ENCODE assay signal across 17 cellular contexts in the genomic region with DNA sequence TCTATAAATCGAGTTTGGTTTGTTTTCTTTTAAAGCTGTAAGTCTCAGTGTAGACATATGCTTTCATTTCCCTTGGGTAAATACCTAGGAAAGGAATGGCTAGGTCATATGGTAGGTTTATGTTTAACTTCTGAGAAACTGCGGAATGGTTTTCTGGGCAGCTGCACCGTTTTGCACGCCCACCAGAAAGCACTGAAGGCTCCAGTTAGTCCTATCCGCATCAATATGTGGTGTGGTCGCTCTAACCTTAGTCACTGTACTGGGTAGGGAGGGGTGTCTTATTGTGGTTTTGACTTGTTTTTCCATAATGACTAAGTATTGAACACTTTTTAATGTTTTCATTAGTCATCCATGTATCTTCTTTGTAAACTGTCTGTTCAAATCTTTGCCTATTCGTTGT.
A peak's percentile ranks its signal among the peaks of the same experiment; 100 is the strongest.
DNase-seq lines count a peak whose midpoint lies in the region; ATAC-seq lines count a peak whose summit lies in the region.
"Had no signal": no experiment of that assay in that cellular context is flagged by ENCODE, and none has a peak within 500 bp of the region (broad histone marks: within the 10 kb centered on the region; RNA-seq: fewer than 3 reads in every experiment).

No MANE protein-coding gene starts in this region.

- no peak overlapping the region for H3K18ac ChIP-seq in mesenchymal stem cell (ENCODE audit: low read depth in 1 of 2, low read length in 2 of 2)

- H3K36me3 ChIP-seq in mesenchymal stem cell (ENCODE audit: control insufficient read depth in 1 of 2, insufficient read depth in 2 of 2, low read depth in 1 of 2, low read length in 2 of 2) = no peaks in the 10 kb centered on the region
- H3K36me3 ChIP-seq: right lobe of liver, thyroid gland had no signal

- H3K4me3 Mint-ChIP-seq in T-helper 17 cell = no peak overlapping the region
- H3K4me3 Mint-ChIP-seq: activated naive CD8-positive, alpha-beta T cell treated with anti-CD3 and anti-CD28 coated beads, Interleukin-2, amount 10 ng/mL, durations not matched to agents 7 days and 5 days; memory B cell had no signal

- no peak overlapping the region for H2BK15ac ChIP-seq in mesenchymal stem cell (ENCODE audit: low read depth, poor library complexity, severe bottlenecking)

- no peak overlapping the region for H3K4me2 ChIP-seq in mesenchymal stem cell (ENCODE audit: low read length, poor library complexity, severe bottlenecking)

- H2BK12ac ChIP-seq in mesenchymal stem cell (ENCODE audit: low read length in 2 of 2) = no peak overlapping the region

- H3K9ac ChIP-seq in mesenchymal stem cell (ENCODE audit: low read length) = peak overlapping the region; percentile 7

- H3K27ac Mint-ChIP-seq in T-helper 17 cell = no peak overlapping the region
- H3K27ac Mint-ChIP-seq: activated naive CD8-positive, alpha-beta T cell treated with anti-CD3 and anti-CD28 coated beads, Interleukin-2, amount 10 ng/mL, durations not matched to agents 7 days and 5 days; memory B cell had no signal

- no peak overlapping the region for H3K4me3 ChIP-seq in mesenchymal stem cell (ENCODE audit: insufficient read depth in 1 of 2, low read depth in 1 of 2, low read length in 2 of 2)
- H3K4me3 ChIP-seq: K562, right lobe of liver, thyroid gland had no signal

- no peak overlapping the region for H2BK5ac ChIP-seq in mesenchymal stem cell (ENCODE audit: low read depth, low read length, poor library complexity, severe bottlenecking)

- peak; percentile 94 for ATAC-seq in stimulated activated naive CD8-positive, alpha-beta T cell treated with anti-CD3 and anti-CD28 coated beads, Interleukin-15, Interleukin-2, amounts not matched to agents 100 U/mL and 50 U/mL, for 24 hours
- ATAC-seq in HG03196 (IDR thresholded peaks at IDR 0.05; ENCODE audit: unreplicated experiment) (no peak), T-helper 17 cell (no peak)
- ATAC-seq: esophagus mucosa, K562, right lobe of liver had no signal

- H3K4me1 Mint-ChIP-seq in T-helper 17 cell = no peaks in the 10 kb centered on the region
- H3K4me1 Mint-ChIP-seq: memory B cell had no signal

- no peak overlapping the region for H3K23ac ChIP-seq in mesenchymal stem cell (ENCODE audit: low read length in 2 of 2)

- no peak overlapping the region for H2BK120ac ChIP-seq in mesenchymal stem cell (ENCODE audit: low read depth, low read length)

- H2AFZ ChIP-seq in mesenchymal stem cell (ENCODE audit: low read depth, low read length) = no peak overlapping the region

- H3K27me3 Mint-ChIP-seq in T-helper 17 cell = peaks cover 22% of the 10 kb centered on the region

- no peak overlapping the region for H3K4ac ChIP-seq in mesenchymal stem cell (ENCODE audit: low read depth in 1 of 2, low read length in 2 of 2)

- 44% methylated on average over 4 of the region's 7 CpGs for WGBS in mesenchymal stem cell

- H3K9me3 ChIP-seq in mesenchymal stem cell (ENCODE audit: control insufficient read depth, low read length) = no peaks in the 10 kb centered on the region
- no peaks in the 10 kb centered on the region for H3K9me3 ChIP-seq in T-helper 17 cell (ENCODE audit: control insufficient read depth, low read length, poor library complexity, severe bottlenecking)
- H3K9me3 ChIP-seq: right lobe of liver, thyroid gland had no signal

- peak; percentile 11 for DNase-seq in activated naive CD4-positive, alpha-beta T cell treated with anti-CD3 and anti-CD28 coated beads, Interleukin-2, amount 50 U/mL, for 16 hours
- no peak for DNase-seq in activated naive CD4-positive, alpha-beta T cell (lab: John Stamatoyannopoulos, UW)
- DNase-seq in activated T-cell treated with anti-CD3 and anti-CD28 coated beads, Interleukin-2, amount 50 U/mL, for 48 hours = peak; percentile 32 to 51
- DNase-seq in mesenchymal stem cell (peak; percentile 56), anterior cingulate cortex (lab: John Stamatoyannopoulos, UW) (no peak), T-helper 17 cell (no peak)
- peak; percentile 15 for DNase-seq in stimulated activated naive CD8-positive, alpha-beta T cell treated with anti-CD3 and anti-CD28 coated beads, Interleukin-15, Interleukin-2, amounts not matched to agents 100 U/mL and 50 U/mL, for 24 hours
- DNase-seq: activated naive CD8-positive, alpha-beta T cell treated with anti-CD3 and anti-CD28 coated beads, Interleukin-2, amount 10 ng/mL, durations not matched to agents 7 days and 5 days; C1 segment of cervical spinal cord; NCI-H69; right lobe of liver; SW 1271; thyroid gland had no signal

- H2AK5ac ChIP-seq in mesenchymal stem cell (ENCODE audit: low read length, severe bottlenecking) = no peak overlapping the region

- no peak overlapping the region for H4K8ac ChIP-seq in mesenchymal stem cell (ENCODE audit: low read length)

- H3K27me3 ChIP-seq in mesenchymal stem cell (ENCODE audit: control insufficient read depth in 1 of 2, insufficient read depth in 1 of 2, low read length in 2 of 2) = no peaks in the 10 kb centered on the region
- H3K27me3 ChIP-seq: right lobe of liver, thyroid gland had no signal

- peak overlapping the region; percentile 77 for H3K27ac ChIP-seq in mesenchymal stem cell (ENCODE audit: low read length, poor library complexity, severe bottlenecking)
- H3K27ac ChIP-seq: right lobe of liver, thyroid gland had no signal

- no peaks in the 10 kb centered on the region for H3K36me3 Mint-ChIP-seq in T-helper 17 cell (ENCODE audit: low read depth)
- H3K36me3 Mint-ChIP-seq: activated naive CD8-positive, alpha-beta T cell treated with anti-CD3 and anti-CD28 coated beads, Interleukin-2, amount 10 ng/mL, durations not matched to agents 7 days and 5 days; memory B cell had no signal

- H4K91ac ChIP-seq in mesenchymal stem cell (ENCODE audit: low read length) = no peak overlapping the region

- H3K4me1 ChIP-seq in mesenchymal stem cell (ENCODE audit: control insufficient read depth, insufficient read depth, low read depth, low read length) = peaks cover 6% of the 10 kb centered on the region
- H3K4me1 ChIP-seq: right lobe of liver, thyroid gland had no signal

- no peaks in the 10 kb centered on the region for H3K79me1 ChIP-seq in mesenchymal stem cell (replicated peaks; ENCODE audit: low read length, poor library complexity, severe bottlenecking)

- H3K14ac ChIP-seq in mesenchymal stem cell (ENCODE audit: low read length in 2 of 2) = no peak overlapping the region

Comparison
In these comparisons a context has a peak if more than half of its experiments do, and no peak if none do; other contexts are left out.
1. DNase-seq: peak in activated naive CD4-positive, alpha-beta T cell treated with anti-CD3 and anti-CD28 coated beads, Interleukin-2, amount 50 U/mL, for 16 hours (single experiment), activated T-cell treated with anti-CD3 and anti-CD28 coated beads, Interleukin-2, amount 50 U/mL, for 48 hours (2 of 2), mesenchymal stem cell (single experiment) and stimulated activated naive CD8-positive, alpha-beta T cell treated with anti-CD3 and anti-CD28 coated beads, Interleukin-15, Interleukin-2, amounts not matched to agents 100 U/mL and 50 U/mL, for 24 hours (single experiment); none in activated naive CD4-positive, alpha-beta T cell (0 of 4), anterior cingulate cortex (0 of 58) and T-helper 17 cell (0 of 3).